In the genomic region with DNA sequence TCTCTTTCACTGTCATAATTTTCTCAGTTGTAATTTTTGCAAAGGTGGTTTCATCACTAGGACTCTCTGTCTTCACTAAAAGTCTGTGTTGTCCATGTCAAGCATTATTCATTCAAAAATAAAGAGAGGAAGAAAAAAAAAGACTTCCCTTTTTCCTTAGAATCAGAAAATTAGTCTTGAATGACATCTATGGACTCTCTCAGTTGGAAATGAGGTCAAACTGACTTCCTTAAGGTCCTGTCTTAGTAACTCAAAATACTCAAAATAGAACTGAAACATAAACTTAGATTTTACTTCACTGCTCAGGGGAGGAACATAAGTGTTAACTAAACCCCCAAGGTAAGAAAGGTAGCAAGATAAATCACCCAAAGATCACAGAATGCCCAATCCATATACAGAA, we compare ENCODE assay signal across 1 cellular context.
TF ChIP-seq lines count a peak whose summit lies in the region.

No MANE protein-coding gene starts in this region.

TF ChIP-seq in HepG2, 621 proteins besides CTCF, POLR2A, EP300 and RAD21 (continued from another document):
- TF ChIP-seq, protein P1, sequence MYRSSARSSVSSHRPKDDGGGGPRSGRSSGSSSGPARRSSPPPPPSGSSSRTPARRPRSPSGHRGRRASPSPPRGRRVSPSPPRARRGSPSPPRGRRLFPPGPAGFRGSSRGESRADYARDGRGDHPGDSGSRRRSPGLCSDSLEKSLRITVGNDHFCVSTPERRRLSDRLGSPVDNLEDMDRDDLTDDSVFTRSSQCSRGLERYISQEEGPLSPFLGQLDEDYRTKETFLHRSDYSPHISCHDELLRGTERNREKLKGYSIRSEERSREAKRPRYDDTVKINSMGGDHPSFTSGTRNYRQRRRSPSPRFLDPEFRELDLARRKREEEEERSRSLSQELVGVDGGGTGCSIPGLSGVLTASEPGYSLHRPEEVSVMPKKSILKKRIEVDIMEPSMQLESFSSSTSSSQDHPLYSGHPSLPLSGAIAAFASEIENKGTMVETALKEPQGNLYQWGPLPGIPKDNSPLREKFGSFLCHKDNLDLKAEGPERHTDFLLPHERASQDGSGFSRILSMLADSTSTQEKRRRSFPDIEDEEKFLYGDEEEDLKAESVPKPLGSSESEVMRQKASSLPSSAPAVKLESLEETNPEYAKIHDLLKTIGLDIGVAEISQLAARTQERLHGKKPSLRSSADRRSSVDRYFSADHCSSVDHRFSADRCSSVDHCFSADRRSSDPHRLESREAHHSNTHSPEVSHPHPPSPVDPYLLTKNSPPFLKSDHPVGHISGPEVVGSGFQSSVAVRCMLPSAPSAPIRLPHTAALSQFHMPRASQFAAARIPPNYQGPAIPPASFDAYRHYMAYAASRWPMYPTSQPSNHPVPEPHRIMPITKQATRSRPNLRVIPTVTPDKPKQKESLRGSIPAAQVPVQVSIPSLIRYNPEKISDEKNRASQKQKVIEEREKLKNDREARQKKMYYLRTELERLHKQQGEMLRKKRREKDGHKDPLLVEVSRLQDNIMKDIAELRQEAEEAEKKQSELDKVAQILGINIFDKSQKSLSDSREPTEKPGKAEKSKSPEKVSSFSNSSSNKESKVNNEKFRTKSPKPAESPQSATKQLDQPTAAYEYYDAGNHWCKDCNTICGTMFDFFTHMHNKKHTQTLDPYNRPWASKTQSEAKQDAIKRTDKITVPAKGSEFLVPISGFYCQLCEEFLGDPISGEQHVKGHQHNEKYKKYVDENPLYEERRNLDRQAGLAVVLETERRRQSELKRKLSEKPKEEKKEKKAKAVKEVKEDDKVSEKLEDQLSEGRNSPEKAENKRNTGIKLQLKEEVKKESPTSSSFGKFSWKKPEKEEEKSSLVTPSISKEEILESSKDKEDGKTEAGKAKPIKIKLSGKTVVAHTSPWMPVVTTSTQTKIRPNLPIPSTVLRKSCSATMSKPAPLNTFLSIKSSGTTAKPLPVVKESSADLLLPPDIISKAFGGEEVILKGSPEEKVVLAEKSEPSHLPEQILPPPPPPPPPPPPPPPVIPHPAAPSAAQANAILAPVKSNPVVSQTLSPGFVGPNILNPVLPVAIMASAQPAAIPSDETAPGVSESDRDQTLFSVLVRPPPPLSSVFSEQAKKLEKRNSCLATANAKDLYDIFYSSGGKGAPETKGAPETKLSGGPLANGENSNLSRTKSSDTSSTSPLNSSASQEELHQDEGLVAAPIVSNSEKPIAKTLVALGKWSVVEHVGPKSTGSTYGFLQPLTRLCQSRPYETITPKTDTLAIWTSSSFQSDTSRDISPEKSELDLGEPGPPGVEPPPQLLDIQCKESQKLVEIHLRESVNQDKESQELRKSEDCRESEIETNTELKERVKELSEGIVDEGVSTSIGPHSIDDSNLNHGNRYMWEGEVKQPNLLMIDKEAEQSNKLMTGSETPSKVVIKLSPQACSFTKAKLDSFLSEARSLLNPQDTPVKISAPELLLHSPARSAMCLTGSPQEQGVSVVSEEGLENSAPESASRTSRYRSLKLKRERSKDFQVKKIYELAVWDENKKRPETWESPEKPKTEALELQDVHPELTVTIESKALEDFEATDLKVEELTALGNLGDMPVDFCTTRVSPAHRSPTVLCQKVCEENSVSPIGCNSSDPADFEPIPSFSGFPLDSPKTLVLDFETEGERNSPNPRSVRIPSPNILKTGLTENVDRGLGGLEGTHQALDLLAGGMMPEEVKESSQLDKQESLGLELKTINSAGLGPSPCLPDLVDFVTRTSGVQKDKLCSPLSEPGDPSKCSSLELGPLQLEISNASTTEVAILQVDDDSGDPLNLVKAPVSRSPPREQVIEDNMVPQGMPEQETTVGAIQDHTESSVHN (CRISPR knock-in tag; IDR thresholded peaks at IDR 0.05), result no peak
- TF ChIP-seq ZNF605 (CRISPR knock-in tag; IDR thresholded peaks at IDR 0.05), result no peak
- TF ChIP-seq, protein P2, sequence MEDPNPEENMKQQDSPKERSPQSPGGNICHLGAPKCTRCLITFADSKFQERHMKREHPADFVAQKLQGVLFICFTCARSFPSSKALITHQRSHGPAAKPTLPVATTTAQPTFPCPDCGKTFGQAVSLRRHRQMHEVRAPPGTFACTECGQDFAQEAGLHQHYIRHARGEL (CRISPR knock-in tag; IDR thresholded peaks at IDR 0.05), result no peak
TF ChIP-seq in HepG2: peak in this region for 0.
